1 cellular context compared by ENCODE assay signal in genomic region chr21:41879190-41879998, GRCh38.
TF ChIP-seq lines count a peak whose summit lies in the region.

A gene with protein sequence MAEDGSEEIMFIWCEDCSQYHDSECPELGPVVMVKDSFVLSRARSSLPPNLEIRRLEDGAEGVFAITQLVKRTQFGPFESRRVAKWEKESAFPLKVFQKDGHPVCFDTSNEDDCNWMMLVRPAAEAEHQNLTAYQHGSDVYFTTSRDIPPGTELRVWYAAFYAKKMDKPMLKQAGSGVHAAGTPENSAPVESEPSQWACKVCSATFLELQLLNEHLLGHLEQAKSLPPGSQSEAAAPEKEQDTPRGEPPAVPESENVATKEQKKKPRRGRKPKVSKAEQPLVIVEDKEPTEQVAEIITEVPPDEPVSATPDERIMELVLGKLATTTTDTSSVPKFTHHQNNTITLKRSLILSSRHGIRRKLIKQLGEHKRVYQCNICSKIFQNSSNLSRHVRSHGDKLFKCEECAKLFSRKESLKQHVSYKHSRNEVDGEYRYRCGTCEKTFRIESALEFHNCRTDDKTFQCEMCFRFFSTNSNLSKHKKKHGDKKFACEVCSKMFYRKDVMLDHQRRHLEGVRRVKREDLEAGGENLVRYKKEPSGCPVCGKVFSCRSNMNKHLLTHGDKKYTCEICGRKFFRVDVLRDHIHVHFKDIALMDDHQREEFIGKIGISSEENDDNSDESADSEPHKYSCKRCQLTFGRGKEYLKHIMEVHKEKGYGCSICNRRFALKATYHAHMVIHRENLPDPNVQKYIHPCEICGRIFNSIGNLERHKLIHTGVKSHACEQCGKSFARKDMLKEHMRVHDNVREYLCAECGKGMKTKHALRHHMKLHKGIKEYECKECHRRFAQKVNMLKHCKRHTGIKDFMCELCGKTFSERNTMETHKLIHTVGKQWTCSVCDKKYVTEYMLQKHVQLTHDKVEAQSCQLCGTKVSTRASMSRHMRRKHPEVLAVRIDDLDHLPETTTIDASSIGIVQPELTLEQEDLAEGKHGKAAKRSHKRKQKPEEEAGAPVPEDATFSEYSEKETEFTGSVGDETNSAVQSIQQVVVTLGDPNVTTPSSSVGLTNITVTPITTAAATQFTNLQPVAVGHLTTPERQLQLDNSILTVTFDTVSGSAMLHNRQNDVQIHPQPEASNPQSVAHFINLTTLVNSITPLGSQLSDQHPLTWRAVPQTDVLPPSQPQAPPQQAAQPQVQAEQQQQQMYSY (minus strand): TSS chr21:41879344. CDS start chr21:41860363, 18,981 bp downstream.

TF ChIP-seq in HepG2, 621 proteins besides CTCF, POLR2A, EP300 and RAD21 (continued from another document and continues in another):
- TF ChIP-seq TERF1 (CRISPR knock-in tag; IDR thresholded peaks at IDR 0.05) (no peak), ATRX (CRISPR knock-in tag; IDR thresholded peaks at IDR 0.05; ENCODE audit: borderline replicate concordance) (no peak), PHF8 (CRISPR knock-in tag; IDR thresholded peaks at IDR 0.05) (peak; percentile 79), ZNF274 (CRISPR knock-in tag; IDR thresholded peaks at IDR 0.05) (no peak), MYC (CRISPR knock-in tag; IDR thresholded peaks at IDR 0.05; ENCODE audit: borderline replicate concordance) (peak; percentile 81), ZNF652 (CRISPR knock-in tag; IDR thresholded peaks at IDR 0.05; ENCODE audit: borderline replicate concordance, low read depth) (no peak), ATM (IDR thresholded peaks at IDR 0.05; ENCODE audit: borderline replicate concordance) (no peak), ZNF564 (CRISPR knock-in tag; IDR thresholded peaks at IDR 0.05) (no peak), ZNF20 (CRISPR knock-in tag; IDR thresholded peaks at IDR 0.05) (no peak), ZNF605 (CRISPR knock-in tag; IDR thresholded peaks at IDR 0.05) (no peak), TAF1 (CRISPR knock-in tag; IDR thresholded peaks at IDR 0.05) (no peak), ZNF3 (CRISPR knock-in tag; IDR thresholded peaks at IDR 0.05) (no peak), ZNF383 (CRISPR knock-in tag; IDR thresholded peaks at IDR 0.05; ENCODE audit: borderline replicate concordance) (no peak), ARID4A (CRISPR knock-in tag; IDR thresholded peaks at IDR 0.05; ENCODE audit: borderline replicate concordance) (no peak; the same call in 1 of the 2 replicates), ZNF660 (CRISPR knock-in tag; IDR thresholded peaks at IDR 0.05; ENCODE audit: borderline replicate concordance, low read depth) (no peak), ZNF251 (CRISPR knock-in tag; IDR thresholded peaks at IDR 0.05) (no peak), BRF2 (CRISPR knock-in tag; IDR thresholded peaks at IDR 0.05) (no peak), KDM4B (CRISPR knock-in tag; IDR thresholded peaks at IDR 0.05) (no peak), ZNF143 (CRISPR knock-in tag; IDR thresholded peaks at IDR 0.05) (peak; percentile 85), HNF1A (IDR thresholded peaks at IDR 0.05; ENCODE audit: low read depth) (no peak), HNF1A (CRISPR knock-in tag; IDR thresholded peaks at IDR 0.05; ENCODE audit: borderline replicate concordance) (no peak), POLR2AphosphoS5 (IDR thresholded peaks at IDR 0.05; ENCODE audit: low read depth, low read length) (no peak), ZNF781 (CRISPR knock-in tag; IDR thresholded peaks at IDR 0.05; ENCODE audit: borderline replicate concordance, not compliant biosample characterization) (no peak), SMARCC2 (IDR thresholded peaks at IDR 0.05) (no peak), ZNF563 (CRISPR knock-in tag; IDR thresholded peaks at IDR 0.05) (0 out of 2 replicates have a peak, but pooled peaks have one; percentile 35)
- TF ChIP-seq, protein P1, sequence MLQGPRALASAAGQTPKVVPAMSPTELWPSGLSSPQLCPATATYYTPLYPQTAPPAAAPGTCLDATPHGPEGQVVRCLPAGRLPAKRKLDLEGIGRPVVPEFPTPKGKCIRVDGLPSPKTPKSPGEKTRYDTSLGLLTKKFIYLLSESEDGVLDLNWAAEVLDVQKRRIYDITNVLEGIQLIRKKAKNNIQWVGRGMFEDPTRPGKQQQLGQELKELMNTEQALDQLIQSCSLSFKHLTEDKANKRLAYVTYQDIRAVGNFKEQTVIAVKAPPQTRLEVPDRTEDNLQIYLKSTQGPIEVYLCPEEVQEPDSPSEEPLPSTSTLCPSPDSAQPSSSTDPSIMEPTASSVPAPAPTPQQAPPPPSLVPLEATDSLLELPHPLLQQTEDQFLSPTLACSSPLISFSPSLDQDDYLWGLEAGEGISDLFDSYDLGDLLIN (CRISPR knock-in tag; IDR thresholded peaks at IDR 0.05; ENCODE audit: borderline replicate concordance): no peak
- TF ChIP-seq, protein P2, sequence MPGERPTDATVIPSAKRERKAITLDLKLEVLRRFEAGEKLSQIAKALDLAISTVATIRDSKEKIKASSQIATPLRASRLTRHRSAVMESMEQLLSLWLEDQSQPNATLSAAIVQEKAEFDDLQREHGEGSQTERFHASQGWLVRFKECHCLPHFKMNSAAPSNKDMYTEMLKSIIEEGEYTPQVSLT (CRISPR knock-in tag; IDR thresholded peaks at IDR 0.05; ENCODE audit: borderline replicate concordance, low read depth): no peak
- TF ChIP-seq, protein P3, sequence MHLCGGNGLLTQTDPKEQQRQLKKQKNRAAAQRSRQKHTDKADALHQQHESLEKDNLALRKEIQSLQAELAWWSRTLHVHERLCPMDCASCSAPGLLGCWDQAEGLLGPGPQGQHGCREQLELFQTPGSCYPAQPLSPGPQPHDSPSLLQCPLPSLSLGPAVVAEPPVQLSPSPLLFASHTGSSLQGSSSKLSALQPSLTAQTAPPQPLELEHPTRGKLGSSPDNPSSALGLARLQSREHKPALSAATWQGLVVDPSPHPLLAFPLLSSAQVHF (CRISPR knock-in tag; IDR thresholded peaks at IDR 0.05): no peak
- TF ChIP-seq, protein P4, sequence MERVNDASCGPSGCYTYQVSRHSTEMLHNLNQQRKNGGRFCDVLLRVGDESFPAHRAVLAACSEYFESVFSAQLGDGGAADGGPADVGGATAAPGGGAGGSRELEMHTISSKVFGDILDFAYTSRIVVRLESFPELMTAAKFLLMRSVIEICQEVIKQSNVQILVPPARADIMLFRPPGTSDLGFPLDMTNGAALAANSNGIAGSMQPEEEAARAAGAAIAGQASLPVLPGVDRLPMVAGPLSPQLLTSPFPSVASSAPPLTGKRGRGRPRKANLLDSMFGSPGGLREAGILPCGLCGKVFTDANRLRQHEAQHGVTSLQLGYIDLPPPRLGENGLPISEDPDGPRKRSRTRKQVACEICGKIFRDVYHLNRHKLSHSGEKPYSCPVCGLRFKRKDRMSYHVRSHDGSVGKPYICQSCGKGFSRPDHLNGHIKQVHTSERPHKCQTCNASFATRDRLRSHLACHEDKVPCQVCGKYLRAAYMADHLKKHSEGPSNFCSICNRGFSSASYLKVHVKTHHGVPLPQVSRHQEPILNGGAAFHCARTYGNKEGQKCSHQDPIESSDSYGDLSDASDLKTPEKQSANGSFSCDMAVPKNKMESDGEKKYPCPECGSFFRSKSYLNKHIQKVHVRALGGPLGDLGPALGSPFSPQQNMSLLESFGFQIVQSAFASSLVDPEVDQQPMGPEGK (CRISPR knock-in tag; IDR thresholded peaks at IDR 0.05): peak; percentile 64; the same call in 1 of the 2 replicates
- TF ChIP-seq, protein P5, sequence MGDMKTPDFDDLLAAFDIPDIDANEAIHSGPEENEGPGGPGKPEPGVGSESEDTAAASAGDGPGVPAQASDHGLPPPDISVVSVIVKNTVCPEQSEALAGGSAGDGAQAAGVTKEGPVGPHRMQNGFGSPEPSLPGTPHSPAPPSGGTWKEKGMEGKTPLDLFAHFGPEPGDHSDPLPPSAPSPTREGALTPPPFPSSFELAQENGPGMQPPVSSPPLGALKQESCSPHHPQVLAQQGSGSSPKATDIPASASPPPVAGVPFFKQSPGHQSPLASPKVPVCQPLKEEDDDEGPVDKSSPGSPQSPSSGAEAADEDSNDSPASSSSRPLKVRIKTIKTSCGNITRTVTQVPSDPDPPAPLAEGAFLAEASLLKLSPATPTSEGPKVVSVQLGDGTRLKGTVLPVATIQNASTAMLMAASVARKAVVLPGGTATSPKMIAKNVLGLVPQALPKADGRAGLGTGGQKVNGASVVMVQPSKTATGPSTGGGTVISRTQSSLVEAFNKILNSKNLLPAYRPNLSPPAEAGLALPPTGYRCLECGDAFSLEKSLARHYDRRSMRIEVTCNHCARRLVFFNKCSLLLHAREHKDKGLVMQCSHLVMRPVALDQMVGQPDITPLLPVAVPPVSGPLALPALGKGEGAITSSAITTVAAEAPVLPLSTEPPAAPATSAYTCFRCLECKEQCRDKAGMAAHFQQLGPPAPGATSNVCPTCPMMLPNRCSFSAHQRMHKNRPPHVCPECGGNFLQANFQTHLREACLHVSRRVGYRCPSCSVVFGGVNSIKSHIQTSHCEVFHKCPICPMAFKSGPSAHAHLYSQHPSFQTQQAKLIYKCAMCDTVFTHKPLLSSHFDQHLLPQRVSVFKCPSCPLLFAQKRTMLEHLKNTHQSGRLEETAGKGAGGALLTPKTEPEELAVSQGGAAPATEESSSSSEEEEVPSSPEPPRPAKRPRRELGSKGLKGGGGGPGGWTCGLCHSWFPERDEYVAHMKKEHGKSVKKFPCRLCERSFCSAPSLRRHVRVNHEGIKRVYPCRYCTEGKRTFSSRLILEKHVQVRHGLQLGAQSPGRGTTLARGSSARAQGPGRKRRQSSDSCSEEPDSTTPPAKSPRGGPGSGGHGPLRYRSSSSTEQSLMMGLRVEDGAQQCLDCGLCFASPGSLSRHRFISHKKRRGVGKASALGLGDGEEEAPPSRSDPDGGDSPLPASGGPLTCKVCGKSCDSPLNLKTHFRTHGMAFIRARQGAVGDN (CRISPR knock-in tag; IDR thresholded peaks at IDR 0.05): peak; percentile 78
- TF ChIP-seq, protein P6, sequence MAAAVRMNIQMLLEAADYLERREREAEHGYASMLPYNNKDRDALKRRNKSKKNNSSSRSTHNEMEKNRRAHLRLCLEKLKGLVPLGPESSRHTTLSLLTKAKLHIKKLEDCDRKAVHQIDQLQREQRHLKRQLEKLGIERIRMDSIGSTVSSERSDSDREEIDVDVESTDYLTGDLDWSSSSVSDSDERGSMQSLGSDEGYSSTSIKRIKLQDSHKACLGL (CRISPR knock-in tag; IDR thresholded peaks at IDR 0.05): no peak; the same call in none of the 2 replicates
